Comparison of ENCODE assay signal across 8 cellular contexts in the genomic region with DNA sequence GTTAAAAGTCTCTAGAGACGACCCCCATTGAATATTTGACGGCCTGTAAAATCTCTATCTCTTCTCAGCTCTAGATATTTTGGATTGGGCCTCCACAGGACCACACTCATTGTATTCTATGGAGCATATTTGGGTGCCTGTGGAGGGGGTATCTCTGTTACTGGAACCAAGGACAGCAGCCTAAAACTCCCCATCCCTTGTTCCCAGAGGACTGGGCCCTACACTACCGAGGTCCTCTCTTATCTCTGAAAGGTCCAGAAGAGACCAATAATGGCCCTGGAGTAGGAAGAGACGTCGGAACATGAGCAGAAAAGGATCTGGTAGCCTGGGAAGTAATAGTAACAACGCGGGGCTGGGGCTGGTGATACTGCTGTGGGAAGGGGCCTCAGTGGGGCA. TPM values are rescaled to one million over a fixed set of nuclear protein-coding genes. Genes with fewer than 3 reads are reported as not detected.
DNase-seq lines count a peak whose midpoint lies in the region; ATAC-seq and TF ChIP-seq lines count a peak whose summit lies in the region.

No MANE protein-coding gene starts in this region.

- whole genome bisulfite sequencing in sigmoid colon, 2 donors = 5 to 10% methylated on average over 7 of the region's 7 CpGs

- no peaks in the 10 kb centered on the region for H3K9me3 ChIP-seq in sigmoid colon

- no peak for TF ChIP-seq EP300 in sigmoid colon (IDR thresholded peaks at IDR 0.05)

- POLR2A ChIA-PET in RWPE1 (lab: Yijun Ruan, JAX; ENCODE audit: low non-redundant PET) = interaction anchor here (1.1 kb wide), 1 partner anchor 12 kb away, joined by 3 read pairs; no protein-coding TSS in a partner anchor

- intact Hi-C loops in sigmoid colon (cut with DNase I) = no loop called here
- intact Hi-C loops in posterior cingulate gyrus (cut with DNase I) = loop anchor here (2.0 kb wide), 1 partner anchor 30 kb away; the partner anchor contains the start of gene TFIP11

- no peak for TF ChIP-seq POLR2A in sigmoid colon (IDR thresholded peaks at IDR 0.05)

- ATAC-seq in GM18907 (IDR thresholded peaks at IDR 0.05; ENCODE audit: unreplicated experiment) = peak; percentile 15
- no peak for ATAC-seq in GM21737 (IDR thresholded peaks at IDR 0.05; ENCODE audit: unreplicated experiment)
- ATAC-seq in HG02588 (IDR thresholded peaks at IDR 0.05; ENCODE audit: unreplicated experiment) = no peak
- no peak for ATAC-seq in GM19395 (IDR thresholded peaks at IDR 0.05; ENCODE audit: unreplicated experiment)

- TF ChIP-seq CTCF in RWPE1 (conservative IDR thresholded peaks at IDR 0.05; ENCODE audit: low read depth) (no peak), fibroblast of the aortic adventitia (IDR thresholded peaks at IDR 0.05; ENCODE audit: insufficient read depth, low read length) (no peak), sigmoid colon (IDR thresholded peaks at IDR 0.05) (no peak)

- peaks cover 0 to 63% (median 57%) of the 10 kb centered on the region in 4 donors for H3K4me1 ChIP-seq in sigmoid colon

- H3K4me3 ChIP-seq in fibroblast of the aortic adventitia (ENCODE audit: low read depth, low read length) (peak overlapping the region; percentile 97), sigmoid colon (peak overlapping the region; percentile 71 to 99 (median 84))

- H3K27ac ChIP-seq in RWPE1 (peak overlapping the region; percentile 84), sigmoid colon (peak overlapping the region; percentile 88 to 96 (median 92))

- no peaks in the 10 kb centered on the region for H3K27me3 ChIP-seq in sigmoid colon

- CTCF ChIA-PET in RWPE1 (lab: Yijun Ruan, JAX) = no interaction called here

- peaks cover 2 to 20% (median 5%) of the 10 kb centered on the region in 4 donors for H3K36me3 ChIP-seq in sigmoid colon

- no peak for DNase-seq in RWPE1 (ENCODE audit: low spot score)
- DNase-seq in fibroblast of the aortic adventitia (ENCODE audit: low read depth) = no peak
- DNase-seq in sigmoid colon = no peak
- no peak for DNase-seq in posterior cingulate gyrus

RNA-seq across cellular contexts. Expression of gene HPS4, which starts 0.5 kb away (rescaled TPM):
- 38.5 and 72.4 TPM in 2 replicates for total RNA-seq in fibroblast of the aortic adventitia (ENCODE audit: low replicate concordance)
- total RNA-seq in sigmoid colon = 10 to 100 TPM; 16.0 to 48.7 (median 20.5) TPM
- 10 to 100 TPM in 1 of 3 donors, 1 to 10 TPM in 2; 4.8 to 19.0 (median 9.0) TPM for polyA plus RNA-seq in sigmoid colon

RNA-seq across cellular contexts. Expression of gene SRRD, which starts 0.6 kb away (rescaled TPM):
- total RNA-seq in fibroblast of the aortic adventitia (ENCODE audit: low replicate concordance) (15.7 and 27.1 TPM in 2 replicates), sigmoid colon (10 to 100 TPM in 3 of 4 donors, 1 to 10 TPM in 1; 10.0 to 17.4 (median 11.3) TPM)
- 10 to 100 TPM in 1 of 3 donors, 1 to 10 TPM in 2; 4.4 to 10.0 (median 4.8) TPM for polyA plus RNA-seq in sigmoid colon

RNA-seq across cellular contexts. Expression of gene TFIP11, which starts 29.2 kb away (rescaled TPM):
- total RNA-seq in fibroblast of the aortic adventitia (ENCODE audit: low replicate concordance) (25.4 and 45.7 TPM in 2 replicates), sigmoid colon (10 to 100 TPM; 14.0 to 19.1 (median 15.8) TPM)
- 10 to 100 TPM in 2 of 3 donors, 1 to 10 TPM in 1; 8.4 to 18.2 (median 10.2) TPM for polyA plus RNA-seq in sigmoid colon

RNA-seq across cellular contexts. Expression of gene ASPHD2, which starts 54.0 kb away (rescaled TPM):
- total RNA-seq in fibroblast of the aortic adventitia (ENCODE audit: low replicate concordance) (2.9 and 4.2 TPM in 2 replicates), sigmoid colon (1 to 10 TPM in 3 of 4 donors, under 1 TPM in 1; 0.83 to 1.6 (median 1.3) TPM)
- 1 to 10 TPM; 1.2 to 3.4 (median 1.8) TPM for polyA plus RNA-seq in sigmoid colon
